15 cellular contexts compared by ENCODE assay signal in the genomic region with DNA sequence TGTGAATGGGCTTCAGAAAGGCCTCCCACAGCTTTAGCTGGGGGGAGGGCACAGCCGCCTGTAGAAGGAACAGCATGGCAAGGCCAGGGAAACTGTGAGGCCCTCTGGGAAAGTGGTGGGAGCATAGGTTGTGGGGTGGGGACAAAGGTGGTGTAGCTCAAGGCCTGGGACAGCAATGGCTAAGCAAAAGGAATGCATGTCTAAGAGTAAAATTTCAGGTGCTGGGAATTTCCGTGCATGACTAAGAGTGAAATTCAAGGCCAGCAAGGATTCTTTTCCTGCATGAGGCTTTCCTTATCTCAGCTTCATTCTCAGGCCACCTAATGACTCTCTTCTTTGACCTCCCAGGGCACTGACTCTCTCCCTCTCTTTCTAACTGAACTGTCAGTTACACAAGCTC.
DNase-seq lines count a peak whose midpoint lies in the region; ATAC-seq and TF ChIP-seq lines count a peak whose summit lies in the region.
"Had no signal": no experiment of that assay in that cellular context is flagged by ENCODE, and none has a peak within 500 bp of the region (broad histone marks: within the 10 kb centered on the region; RNA-seq: fewer than 3 reads in every experiment).

No MANE protein-coding gene starts in this region.

- ATAC-seq in heart right ventricle (no peak), Right ventricle myocardium superior (ENCODE audit: poor library complexity) (no peak)

- H3K27ac ChIP-seq in adrenal gland: peak overlapping the region in 1 of 5 donors; percentile 73
- H3K27ac ChIP-seq in heart right ventricle: no peak overlapping the region
- H3K27ac ChIP-seq: vagina had no signal

- H3K4me3 ChIP-seq in adrenal gland (no peak overlapping the region), fibroblast of the aortic adventitia (ENCODE audit: low read depth, low read length) (no peak overlapping the region), heart right ventricle (no peak overlapping the region)
- H3K4me3 ChIP-seq: vagina had no signal

- peak; percentile 38 for DNase-seq in HK-2 (ENCODE audit: unreplicated experiment)
- DNase-seq in adrenal gland: peak in 6 of 7 donors; percentile 32 to 62 (median 48)
- DNase-seq in fibroblast of the aortic adventitia (ENCODE audit: low read depth): peak; percentile 34
- peak; percentile 54 for DNase-seq in renal cortical epithelial cell (ENCODE audit: low read depth)
- no peak for DNase-seq in heart right ventricle
- DNase-seq in NCI-H1105 treated with DMSO at 0.1 percent for 48 hours (lab: John Stamatoyannopoulos, UW): no peak
- no peak for DNase-seq in Right ventricle myocardium superior
- DNase-seq: activated gamma-delta T cell treated with Interleukin-2 at 50 U/mL for 16 hours, C1 segment of cervical spinal cord, DMS79, foreskin fibroblast, GOT3, midbrain, NCI-H510A had no signal

- intact Hi-C loops in adrenal gland (cut with DNase I): no loop called here
- intact Hi-C loops in heart right ventricle (cut with DNase I): no loop called here
- intact Hi-C loops in Right ventricle myocardium superior (cut with DNase I): no loop called here

- H3K9me3 ChIP-seq in adrenal gland (replicated peaks in 1 of 3) (no peaks in the 10 kb centered on the region), heart right ventricle (peaks cover 0 to 13% (median 0%) of the 10 kb centered on the region in 11 donors)
- H3K9me3 ChIP-seq: vagina had no signal

- H3K4me1 ChIP-seq in adrenal gland (replicated peaks in 1 of 2): peaks cover 0 to 5% of the 10 kb centered on the region in 2 donors
- H3K4me1 ChIP-seq in heart right ventricle: no peaks in the 10 kb centered on the region

- WGBS in adrenal gland, 4 donors: 51 to 74% (median 57%) methylated on average over 2 of the region's 2 CpGs
- 67 to 71% methylated on average over 2 of the region's 2 CpGs for WGBS in heart right ventricle, 2 donors

- no peaks in the 10 kb centered on the region for H3K27me3 ChIP-seq in adrenal gland
- peaks cover 0 to 53% (median 43%) of the 10 kb centered on the region in 7 donors for H3K27me3 ChIP-seq in heart right ventricle
- H3K27me3 ChIP-seq: vagina had no signal

- TF ChIP-seq CTCF in adrenal gland (IDR thresholded peaks at IDR 0.05) (no peak), fibroblast of the aortic adventitia (IDR thresholded peaks at IDR 0.05; ENCODE audit: insufficient read depth, low read length) (no peak), heart right ventricle (IDR thresholded peaks at IDR 0.05) (no peak)

- H3K36me3 ChIP-seq in adrenal gland (replicated peaks in 1 of 2): no peaks in the 10 kb centered on the region
- H3K36me3 ChIP-seq in heart right ventricle: no peaks in the 10 kb centered on the region
- H3K36me3 ChIP-seq: vagina had no signal

- no peak for TF ChIP-seq POLR2A in adrenal gland (IDR thresholded peaks at IDR 0.05)

Comparison
In these comparisons a context has a peak if more than half of its experiments do, and no peak if none do; other contexts are left out.
1. DNase-seq: peak in HK-2 (single experiment), adrenal gland (6 of 7), fibroblast of the aortic adventitia (single experiment) and renal cortical epithelial cell (single experiment); none in heart right ventricle (0 of 2), NCI-H1105 treated with DMSO at 0.1 percent for 48 hours (single experiment) and Right ventricle myocardium superior (single experiment).